ENCODE assay signal across 9 cellular contexts in genomic region chr5:139246394-139246793, GRCh38. TPM values are rescaled to one million over a fixed set of nuclear protein-coding genes. Genes with fewer than 3 reads are reported as not detected.
DNase-seq lines count a peak whose midpoint lies in the region; ATAC-seq and TF ChIP-seq lines count a peak whose summit lies in the region.
"Had no signal": no experiment of that assay in that cellular context is flagged by ENCODE, and none has a peak within 500 bp of the region (broad histone marks: within the 10 kb centered on the region; RNA-seq: fewer than 3 reads in every experiment).

No MANE protein-coding gene starts in this region.

- H3K36me3 Mint-ChIP-seq in GM23338 (ENCODE audit: low read depth) (no peaks in the 10 kb centered on the region), T-cell (no peaks in the 10 kb centered on the region)

- peaks cover 18% of the 10 kb centered on the region for H3K4me1 Mint-ChIP-seq in GM23338
- H3K4me1 Mint-ChIP-seq in T-cell, result peaks cover 7 to 15% (median 14%) of the 10 kb centered on the region in 3 donors

- H3K4me1 ChIP-seq in GM23338 (ENCODE audit: insufficient read depth) (peaks cover 8% of the 10 kb centered on the region; the same call in 1 of the 2 replicates), colonic mucosa (no peaks in the 10 kb centered on the region)

- no peaks in the 10 kb centered on the region for H4K20me1 ChIP-seq in GM23338 (replicated peaks; ENCODE audit: insufficient read depth)

- H3K79me2 ChIP-seq in GM23338 (replicated peaks; ENCODE audit: insufficient read depth), result no peaks in the 10 kb centered on the region

- no peak; a peak in 1 of 4 replicates for TF ChIP-seq CTCF in GM23338 (conservative IDR thresholded peaks at IDR 0.05; ENCODE audit: low read depth in 2 of 2)
- TF ChIP-seq CTCF in colonic mucosa (IDR thresholded peaks at IDR 0.05), result no peak

- DNase-seq in GM23338 (ENCODE audit: low spot score), result peak; percentile 33
- DNase-seq in T-cell, result peak in 4 of 34 experiments; percentile 2 to 15 (median 6)
- peak; percentile 59 for DNase-seq in dermis blood vessel endothelial cell
- DNase-seq in stimulated activated CD4-positive, alpha-beta T cell treated with anti-CD3 and anti-CD28 coated beads, Interleukin-2, amount 100 ng/mL, for 4 hours (ENCODE audit: low read depth), result peak; percentile 48
- no peak for DNase-seq in colonic mucosa
- DNase-seq in DMS114 treated with DMSO at 0.1 percent for 48 hours (lab: John Stamatoyannopoulos, UW; ENCODE audit: unreplicated experiment), result no peak

- no peak overlapping the region for H3K4me3 Mint-ChIP-seq in GM23338
- H3K4me3 Mint-ChIP-seq in T-cell, result no peak overlapping the region

- no peaks in the 10 kb centered on the region for H3F3A ChIP-seq in GM23338 (replicated peaks; ENCODE audit: low read depth)

- no peaks in the 10 kb centered on the region for H3K27me3 ChIP-seq in GM23338 (ENCODE audit: insufficient read depth)
- no peaks in the 10 kb centered on the region for H3K27me3 ChIP-seq in colonic mucosa

- intact Hi-C loops in colonic mucosa (cut with DNase I), result no loop called here

- ATAC-seq in GM23338, result peak; percentile 78
- ATAC-seq in T-cell (replicated peaks in 1 of 4), result peak in 3 of 4 experiments; percentile 50 to 66 (median 63)
- no peak for ATAC-seq in GM18867 (IDR thresholded peaks at IDR 0.05; ENCODE audit: unreplicated experiment)
- ATAC-seq in HG02840 (IDR thresholded peaks at IDR 0.05; ENCODE audit: low FRiP score, unreplicated experiment), result no peak

- H3K27ac Mint-ChIP-seq in GM23338, result no peak overlapping the region
- H3K27ac Mint-ChIP-seq in T-cell, result no peak overlapping the region

- CTCF ChIA-PET in T-cell (lab: Charles Lee), result interaction anchor here in 1 of 2 donors (0.6 kb wide), 1 partner anchor 332 kb away, joined by 3 read pairs; no protein-coding TSS in a partner anchor

- no peak overlapping the region for H3K4me2 ChIP-seq in GM23338

- H3K9me2 ChIP-seq in GM23338 (ENCODE audit: insufficient read depth), result no peaks in the 10 kb centered on the region

- H3K9me3 ChIP-seq in colonic mucosa, result no peaks in the 10 kb centered on the region
- H3K9me3 ChIP-seq: thoracic aorta had no signal

- H3K4me3 ChIP-seq in GM23338, result no peak overlapping the region
- H3K4me3 ChIP-seq in colonic mucosa, result no peak overlapping the region
- H3K4me3 ChIP-seq: thoracic aorta had no signal

- no peaks in the 10 kb centered on the region for H3K36me3 ChIP-seq in GM23338 (ENCODE audit: insufficient read depth)
- no peaks in the 10 kb centered on the region for H3K36me3 ChIP-seq in colonic mucosa
- H3K36me3 ChIP-seq: thoracic aorta had no signal

- H3K27me3 Mint-ChIP-seq in GM23338 (ENCODE audit: insufficient read depth, low read depth, poor library complexity) (peaks cover 3% of the 10 kb centered on the region), T-cell (peaks cover 0 to 3% of the 10 kb centered on the region in 2 donors)

- no peak overlapping the region for H3K9ac ChIP-seq in colonic mucosa (ENCODE audit: low read depth in 2 of 2, low read length in 2 of 2)

- POLR2A ChIA-PET in T-cell (lab: Charles Lee), result no interaction called here

- peak overlapping the region; percentile 95 for H2AFZ ChIP-seq in GM23338

- H3K27ac ChIP-seq in GM23338 (ENCODE audit: low read depth), result no peak overlapping the region
- H3K27ac ChIP-seq in colonic mucosa, result no peak overlapping the region
- H3K27ac ChIP-seq: thoracic aorta had no signal

- H3K9me3 Mint-ChIP-seq in GM23338, result no peaks in the 10 kb centered on the region
- no peaks in the 10 kb centered on the region for H3K9me3 Mint-ChIP-seq in T-cell

TF ChIP-seq in GM23338, 12 proteins besides CTCF, POLR2A, EP300 and RAD21:
- TF ChIP-seq, protein P1, sequence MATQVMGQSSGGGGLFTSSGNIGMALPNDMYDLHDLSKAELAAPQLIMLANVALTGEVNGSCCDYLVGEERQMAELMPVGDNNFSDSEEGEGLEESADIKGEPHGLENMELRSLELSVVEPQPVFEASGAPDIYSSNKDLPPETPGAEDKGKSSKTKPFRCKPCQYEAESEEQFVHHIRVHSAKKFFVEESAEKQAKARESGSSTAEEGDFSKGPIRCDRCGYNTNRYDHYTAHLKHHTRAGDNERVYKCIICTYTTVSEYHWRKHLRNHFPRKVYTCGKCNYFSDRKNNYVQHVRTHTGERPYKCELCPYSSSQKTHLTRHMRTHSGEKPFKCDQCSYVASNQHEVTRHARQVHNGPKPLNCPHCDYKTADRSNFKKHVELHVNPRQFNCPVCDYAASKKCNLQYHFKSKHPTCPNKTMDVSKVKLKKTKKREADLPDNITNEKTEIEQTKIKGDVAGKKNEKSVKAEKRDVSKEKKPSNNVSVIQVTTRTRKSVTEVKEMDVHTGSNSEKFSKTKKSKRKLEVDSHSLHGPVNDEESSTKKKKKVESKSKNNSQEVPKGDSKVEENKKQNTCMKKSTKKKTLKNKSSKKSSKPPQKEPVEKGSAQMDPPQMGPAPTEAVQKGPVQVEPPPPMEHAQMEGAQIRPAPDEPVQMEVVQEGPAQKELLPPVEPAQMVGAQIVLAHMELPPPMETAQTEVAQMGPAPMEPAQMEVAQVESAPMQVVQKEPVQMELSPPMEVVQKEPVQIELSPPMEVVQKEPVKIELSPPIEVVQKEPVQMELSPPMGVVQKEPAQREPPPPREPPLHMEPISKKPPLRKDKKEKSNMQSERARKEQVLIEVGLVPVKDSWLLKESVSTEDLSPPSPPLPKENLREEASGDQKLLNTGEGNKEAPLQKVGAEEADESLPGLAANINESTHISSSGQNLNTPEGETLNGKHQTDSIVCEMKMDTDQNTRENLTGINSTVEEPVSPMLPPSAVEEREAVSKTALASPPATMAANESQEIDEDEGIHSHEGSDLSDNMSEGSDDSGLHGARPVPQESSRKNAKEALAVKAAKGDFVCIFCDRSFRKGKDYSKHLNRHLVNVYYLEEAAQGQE (IDR thresholded peaks at IDR 0.05; ENCODE audit: unreplicated experiment), result no peak
- no peak for TF ChIP-seq EZH2phosphoT487 (IDR thresholded peaks at IDR 0.05; ENCODE audit: unreplicated experiment)
- no peak for TF ChIP-seq EZH2 (IDR thresholded peaks at IDR 0.05; ENCODE audit: low read depth, unreplicated experiment)

RNA-seq across cellular contexts. Expression of gene MATR3, which starts 47.1 kb away (rescaled TPM):
- 506 and 546 TPM in 2 replicates for total RNA-seq in GM23338 (2014; rRNA removed; shearing (Covaris generic))
- 226 and 278 TPM in 2 replicates for polyA plus RNA-seq in GM23338 (2016; fragmentation: Nextera tagmentation; extraction: Ambion mirVana)
- total RNA-seq in T-cell (100 to 1,000 TPM; 187 to 359 (median 200) TPM), dermis blood vessel endothelial cell (301 and 445 TPM in 2 replicates), colonic mucosa (100 to 1,000 TPM; 105 to 128 TPM)

RNA-seq across cellular contexts. Expression of gene SIL1, which starts 48.2 kb away (rescaled TPM):
- total RNA-seq in GM23338 (2014; rRNA removed; shearing (Covaris generic)), result 5.9 and 11.5 TPM in 2 replicates
- 5.5 and 6.7 TPM in 2 replicates for polyA plus RNA-seq in GM23338 (2016; fragmentation: Nextera tagmentation; extraction: Ambion mirVana)
- 10 to 100 TPM; 14.2 to 16.5 (median 15.8) TPM for total RNA-seq in T-cell
- total RNA-seq in dermis blood vessel endothelial cell, result 50.3 and 58.0 TPM in 2 replicates
- total RNA-seq in colonic mucosa, result 10 to 100 TPM; 31.6 to 64.4 TPM

Comparison
In these comparisons a context has a peak if more than half of its experiments do, and no peak if none do; other contexts are left out.
1. ATAC-seq: peak in GM23338 (single experiment) and T-cell (3 of 4); none in GM18867 (single experiment) and HG02840 (single experiment).
2. DNase-seq: peak in GM23338 (single experiment), dermis blood vessel endothelial cell (single experiment) and stimulated activated CD4-positive, alpha-beta T cell treated with anti-CD3 and anti-CD28 coated beads, Interleukin-2, amount 100 ng/mL, for 4 hours (single experiment); none in colonic mucosa (single experiment) and DMS114 treated with DMSO at 0.1 percent for 48 hours (single experiment).